ENCODE assay signal across 8 cellular contexts in the genomic region with DNA sequence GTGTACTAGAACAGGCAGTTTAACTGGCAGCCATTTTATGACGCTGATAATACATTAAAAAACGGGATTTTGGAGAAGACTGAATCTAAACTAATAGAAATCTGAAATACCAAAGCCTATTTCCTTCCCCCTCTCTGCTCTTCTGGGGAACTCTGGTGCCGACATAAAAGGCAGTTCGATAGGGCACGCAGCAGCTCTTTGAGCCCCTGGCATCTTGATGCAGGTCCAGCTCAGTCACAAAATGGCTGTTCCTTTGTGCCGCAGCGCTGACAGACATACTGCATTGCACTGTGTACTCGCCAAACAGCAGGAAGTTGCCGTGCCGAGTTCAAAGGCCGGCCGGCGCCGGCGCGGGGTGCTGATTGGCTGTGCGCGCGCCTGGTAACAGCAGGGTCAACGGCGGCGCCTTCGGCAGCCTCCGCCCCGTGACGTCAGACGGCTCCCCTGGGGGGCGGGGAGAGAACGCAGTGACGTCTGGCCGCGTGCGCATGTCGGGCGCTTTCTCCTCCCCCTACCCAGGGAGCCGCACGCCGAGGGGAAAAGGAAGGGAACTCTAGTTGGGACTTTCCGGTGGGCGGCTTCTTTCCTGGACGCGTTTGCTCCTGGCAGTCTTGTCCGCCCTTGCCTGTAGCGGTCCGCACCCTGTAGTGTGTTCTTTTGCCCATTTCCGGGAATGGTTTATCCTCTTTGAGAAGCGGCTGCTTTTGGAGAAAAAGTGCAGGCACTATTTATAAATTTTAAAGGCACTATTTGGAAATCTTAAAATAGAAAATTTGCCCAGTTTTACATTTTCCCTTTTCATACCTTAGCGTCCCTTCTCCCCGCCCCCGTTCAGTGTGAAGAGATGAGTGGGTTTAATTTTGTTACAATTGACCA. TPM values are rescaled to one million over a fixed set of nuclear protein-coding genes. Genes with fewer than 3 reads are reported as not detected.
DNase-seq lines count a peak whose midpoint lies in the region; TF ChIP-seq lines count a peak whose summit lies in the region.

No MANE protein-coding gene starts in this region.

- peak overlapping the region; percentile 100 for H3K27ac Mint-ChIP-seq in nephron progenitor cell
- H3K27ac Mint-ChIP-seq in stimulated activated naive CD8-positive, alpha-beta T cell treated with anti-CD3 and anti-CD28 coated beads, Interleukin-15, Interleukin-2, amounts not matched to agents 100 ng/mL and 50 ng/mL, for 24 hours: peak overlapping the region; percentile 99

- H3K9me3 ChIP-seq in HAP-1 (no peaks in the 10 kb centered on the region), MG63 (no peaks in the 10 kb centered on the region)

- peaks cover 44% of the 10 kb centered on the region for H3K4me1 ChIP-seq in HAP-1

- TF ChIP-seq CTCF in nephron progenitor cell (IDR thresholded peaks at IDR 0.05): no peak

- in situ Hi-C loops in G401 (cut with HindIII; ENCODE audit: low sequenced_read_pairs) (no loop called here), HAP-1 (cut with MboI; ENCODE audit: low sequenced_read_pairs) (no loop called here)

- peak overlapping the region; percentile 66 for H3K4me3 ChIP-seq in HAP-1
- H3K4me3 ChIP-seq in MG63: peak overlapping the region; percentile 68

- H3K4me3 Mint-ChIP-seq in nephron progenitor cell: peak overlapping the region; percentile 95
- H3K4me3 Mint-ChIP-seq in stimulated activated naive CD8-positive, alpha-beta T cell treated with anti-CD3 and anti-CD28 coated beads, Interleukin-15, Interleukin-2, amounts not matched to agents 100 ng/mL and 50 ng/mL, for 24 hours: peak overlapping the region; percentile 95

- DNase-seq in G401 (ENCODE audit: low spot score) (peak; percentile 96), HAP-1 (ENCODE audit: low spot score in 2 of 2) (peak; percentile 97 to 98), MG63 (peak; percentile 99), SHP77 (lab: John Stamatoyannopoulos, UW) (peak; percentile 96 to 100), activated gamma-delta T cell (lab: John Stamatoyannopoulos, UW) (peak; percentile 100), fibroblast of the conjunctiva (ENCODE audit: low read depth) (peak; percentile 97), nephron progenitor cell (peak; percentile 99)

- H3K27me3 ChIP-seq in HAP-1 (ENCODE audit: low read depth) (no peaks in the 10 kb centered on the region), MG63 (no peaks in the 10 kb centered on the region)

- no peaks in the 10 kb centered on the region for H3K27me3 Mint-ChIP-seq in nephron progenitor cell (ENCODE audit: low read depth, poor library complexity)
- H3K27me3 Mint-ChIP-seq in stimulated activated naive CD8-positive, alpha-beta T cell treated with anti-CD3 and anti-CD28 coated beads, Interleukin-15, Interleukin-2, amounts not matched to agents 100 ng/mL and 50 ng/mL, for 24 hours: no peaks in the 10 kb centered on the region

- H3K36me3 ChIP-seq in HAP-1 (replicated peaks): peaks cover 5% of the 10 kb centered on the region
- H3K36me3 ChIP-seq in MG63: peaks cover 55% of the 10 kb centered on the region

- peaks cover 60% of the 10 kb centered on the region for H3K4me1 Mint-ChIP-seq in nephron progenitor cell
- peaks cover 62% of the 10 kb centered on the region for H3K4me1 Mint-ChIP-seq in stimulated activated naive CD8-positive, alpha-beta T cell treated with anti-CD3 and anti-CD28 coated beads, Interleukin-15, Interleukin-2, amounts not matched to agents 100 ng/mL and 50 ng/mL, for 24 hours (ENCODE audit: low read depth)

- H3K9me3 Mint-ChIP-seq in nephron progenitor cell: no peaks in the 10 kb centered on the region
- H3K9me3 Mint-ChIP-seq in stimulated activated naive CD8-positive, alpha-beta T cell treated with anti-CD3 and anti-CD28 coated beads, Interleukin-15, Interleukin-2, amounts not matched to agents 100 ng/mL and 50 ng/mL, for 24 hours: peaks cover 2% of the 10 kb centered on the region

- peaks cover 54% of the 10 kb centered on the region for H3K36me3 Mint-ChIP-seq in nephron progenitor cell (ENCODE audit: low read depth)
- H3K36me3 Mint-ChIP-seq in stimulated activated naive CD8-positive, alpha-beta T cell treated with anti-CD3 and anti-CD28 coated beads, Interleukin-15, Interleukin-2, amounts not matched to agents 100 ng/mL and 50 ng/mL, for 24 hours (ENCODE audit: low read depth): peaks cover 73% of the 10 kb centered on the region

RNA-seq across cellular contexts. Expression of gene CHD2, which starts 4.1 kb away (rescaled TPM):
- 28.2 and 38.9 TPM in 2 replicates for total RNA-seq in G401 (2014; rRNA removed; shearing (Covaris generic))
- total RNA-seq in MG63 (2014; rRNA removed; shearing (Covaris generic); ENCODE audit: low replicate concordance): 18.0 and 23.1 TPM in 2 replicates

Comparison
In these comparisons a context has a peak if more than half of its experiments do, and no peak if none do; other contexts are left out.
1. Peak in every context shown above with its lines: DNase-seq and H3K4me3 ChIP-seq.